20 cellular contexts compared by ENCODE assay signal in the genomic region with DNA sequence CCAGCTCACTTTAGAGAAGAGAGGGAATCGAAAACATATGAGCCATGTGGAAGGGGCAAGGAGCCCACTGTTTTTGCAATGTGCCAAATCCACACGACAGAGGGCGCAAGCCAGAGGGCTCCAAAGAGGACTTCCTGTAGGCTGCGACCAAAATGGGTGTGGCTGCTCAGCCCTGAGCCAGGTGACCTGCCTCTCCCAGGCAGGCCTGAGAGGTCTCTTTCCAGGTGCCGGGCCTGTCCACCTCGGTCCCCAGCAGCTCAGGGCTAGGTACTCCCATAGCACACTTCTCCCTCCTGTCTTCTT.
DNase-seq lines count a peak whose midpoint lies in the region; ATAC-seq, FAIRE-seq and TF ChIP-seq lines count a peak whose summit lies in the region.
"Had no signal": no experiment of that assay in that cellular context is flagged by ENCODE, and none has a peak within 500 bp of the region (broad histone marks: within the 10 kb centered on the region; RNA-seq: fewer than 3 reads in every experiment).

No MANE protein-coding gene starts in this region.

- H4K20me1 ChIP-seq in H1 (replicated peaks in 1 of 2; ENCODE audit: control insufficient read depth in 1 of 2, insufficient read depth in 2 of 2, low read length in 2 of 2): no peaks in the 10 kb centered on the region

- no peak overlapping the region for H3K4me2 ChIP-seq in H1 (ENCODE audit: insufficient read depth in 1 of 2, low read depth in 2 of 2, low read length in 2 of 2)
- H3K4me2 ChIP-seq: A549 had no signal

- TF ChIP-seq CTCF in right atrium auricular region (IDR thresholded peaks at IDR 0.05) (no peak), H1 (IDR thresholded peaks at IDR 0.05; ENCODE audit: control extremely low read depth in 1 of 3, insufficient read depth in 1 of 3, low read depth in 1 of 3, low read length in 3 of 3) (peak; percentile 33 to 45 (median 41)), tibial artery (IDR thresholded peaks at IDR 0.05) (no peak)

- no peak overlapping the region for H2BK20ac ChIP-seq in H1 (ENCODE audit: low read length)

- no peak overlapping the region for H4K91ac ChIP-seq in H1 (replicated peaks; ENCODE audit: insufficient read length, low read length)

- intact Hi-C loops in right cardiac atrium (cut with DNase I) (no loop called here), tibial artery (cut with DNase I; ENCODE audit: low total_unique reads) (loop anchor here (10.0 kb wide), 1 partner anchor 107 kb away; no protein-coding TSS in a partner anchor)

- H3K27me3 ChIP-seq in right atrium auricular region (no peaks in the 10 kb centered on the region), right cardiac atrium (ENCODE audit: control insufficient read depth, insufficient read depth) (no peaks in the 10 kb centered on the region), H1 (replicated peaks in 1 of 4; ENCODE audit: control insufficient read depth in 3 of 4, extremely low read depth in 1 of 4, insufficient read depth in 3 of 4, low read length in 3 of 4) (no peaks in the 10 kb centered on the region), tibial artery (no peaks in the 10 kb centered on the region)
- H3K27me3 ChIP-seq: Peyer's patch had no signal

- no peak overlapping the region for H3K14ac ChIP-seq in H1 (ENCODE audit: insufficient read length)

- no peak overlapping the region for H2AFZ ChIP-seq in H1 (ENCODE audit: low read length)

- no peak overlapping the region for H3K56ac ChIP-seq in H1 (replicated peaks; ENCODE audit: insufficient read length, low read depth, low read length)

- POLR2A ChIA-PET in H1 (lab: Charles Lee; ENCODE audit: partially characterized antibody): no interaction called here

- H3K23me2 ChIP-seq in H1 (ENCODE audit: low read depth, low read length): peaks cover 2% of the 10 kb centered on the region; the same call in 1 of the 2 replicates

- H3K4ac ChIP-seq in H1 (replicated peaks; ENCODE audit: insufficient read length, low read depth, low read length): no peak overlapping the region

- no peak overlapping the region for H3K23ac ChIP-seq in H1 (ENCODE audit: insufficient read length)

- in situ Hi-C loops in SK-MEL-5 (cut with HindIII; ENCODE audit: low pct_unique_long_range_greater_than_20kb, low sequenced_read_pairs): no loop called here

- WGBS in right cardiac atrium: 88% methylated on average over 6 of the region's 6 CpGs
- 84% methylated on average over 6 of the region's 6 CpGs; no CpG with 5 or more reads in 1 of the 2 experiments for WGBS in H1 (ENCODE audit: extremely low coverage in 1 of 2, insufficient coverage in 1 of 2, insufficient read length in 1 of 2, insufficient replicate concordance in 2 of 2, low coverage in 1 of 2, low lambda C conversion rate in 2 of 2, missing lambda C conversion rate in 1 of 2), 2 experiments

- H2BK12ac ChIP-seq in H1 (ENCODE audit: low read depth, low read length): no peak overlapping the region

- no peak overlapping the region; the same call in 1 of the 2 replicates for H3K18ac ChIP-seq in H1 (ENCODE audit: extremely low read depth, low read length)

- no peak overlapping the region for H3K27ac Mint-ChIP-seq in activated naive CD4-positive, alpha-beta T cell treated with anti-CD3 and anti-CD28 coated beads, Interleukin-2, amount 10 ng/mL, durations not matched to agents 7 days and 5 days

- H3K4me3 ChIP-seq in right atrium auricular region (no peak overlapping the region), right cardiac atrium (ENCODE audit: low read length) (no peak overlapping the region), H1 (ENCODE audit: extremely low read depth in 1 of 4, insufficient read depth in 2 of 4, low read depth in 3 of 4, low read length in 4 of 4) (no peak overlapping the region), tibial artery (no peak overlapping the region)
- H3K4me3 ChIP-seq: A549, Peyer's patch had no signal

- H3K36me3 ChIP-seq in right atrium auricular region (no peaks in the 10 kb centered on the region), H1 (ENCODE audit: control insufficient read depth in 2 of 4, insufficient read depth in 4 of 4, low read length in 3 of 4) (no peaks in the 10 kb centered on the region), tibial artery (no peaks in the 10 kb centered on the region)
- H3K36me3 ChIP-seq: Peyer's patch had no signal

- no peak for FAIRE-seq in H1 (lab: Jason Lieb, UNC)
- FAIRE-seq: A549, GM19239 had no signal

- no peak overlapping the region for H4K8ac ChIP-seq in H1 (ENCODE audit: extremely low read depth, insufficient read depth, low read length)

- H3K4me1 ChIP-seq in right atrium auricular region (peaks cover 0 to 19% of the 10 kb centered on the region in 2 donors), right cardiac atrium (ENCODE audit: control insufficient read depth, insufficient read depth, low read length) (peaks cover 6% of the 10 kb centered on the region), H1 (replicated peaks in 1 of 4; ENCODE audit: control insufficient read depth in 3 of 4, insufficient read depth in 4 of 4, low read length in 3 of 4) (no peaks in the 10 kb centered on the region), tibial artery (peaks cover 0 to 48% (median 29%) of the 10 kb centered on the region in 4 donors)
- H3K4me1 ChIP-seq: A549, Peyer's patch had no signal

- ATAC-seq in right cardiac atrium: no peak
- no peak for ATAC-seq in GM21529 (IDR thresholded peaks at IDR 0.05; ENCODE audit: unreplicated experiment)
- ATAC-seq: A549, SK-N-SH treated with all-trans-retinoic acid at 6 μM for 48 hours had no signal

- no peak for TF ChIP-seq EP300 in H1 (IDR thresholded peaks at IDR 0.05; ENCODE audit: borderline replicate concordance in 1 of 2, low read depth in 2 of 2, low read length in 2 of 2)

- no peaks in the 10 kb centered on the region for H3K79me1 ChIP-seq in H1 (ENCODE audit: low read depth, low read length)

- H3K36me3 Mint-ChIP-seq in activated naive CD4-positive, alpha-beta T cell treated with anti-CD3 and anti-CD28 coated beads, Interleukin-2, amount 10 ng/mL, durations not matched to agents 7 days and 5 days: no peaks in the 10 kb centered on the region

- H3K9ac ChIP-seq in H1 (replicated peaks in 1 of 4; ENCODE audit: extremely low read depth in 1 of 4, low read depth in 3 of 4, low read length in 3 of 4): no peak overlapping the region

- no peak overlapping the region for H2BK120ac ChIP-seq in H1 (replicated peaks; ENCODE audit: low read depth, low read length)

- H3K9me3 Mint-ChIP-seq in activated naive CD4-positive, alpha-beta T cell treated with anti-CD3 and anti-CD28 coated beads, Interleukin-2, amount 10 ng/mL, durations not matched to agents 7 days and 5 days: no peaks in the 10 kb centered on the region

- CTCF ChIA-PET in H1 (lab: Charles Lee; ENCODE audit: partially characterized antibody): interaction anchor here (0.6 to 6.8 kb wide), 32 partner anchors 10 to 530 kb away, joined by 3 to 55 read pairs (median 4); a partner anchor contains a TSS
- CTCF ChIA-PET in activated naive CD4-positive, alpha-beta T cell treated with anti-CD3 and anti-CD28 coated beads, Interleukin-2, amount 10 ng/mL, durations not matched to agents 7 days and 5 days (lab: Charles Lee): no interaction called here

- H3K79me2 ChIP-seq in H1 (ENCODE audit: control insufficient read depth in 1 of 2, insufficient read depth in 2 of 2, low read length in 2 of 2): no peaks in the 10 kb centered on the region

- H2BK5ac ChIP-seq in H1 (ENCODE audit: low read depth, low read length): no peak overlapping the region

- no peak overlapping the region for H3K27ac ChIP-seq in right atrium auricular region
- no peak overlapping the region for H3K27ac ChIP-seq in right cardiac atrium (ENCODE audit: low read length)
- no peak overlapping the region for H3K27ac ChIP-seq in H1 (ENCODE audit: low read depth, low read length)
- peak overlapping the region; percentile 56 to 66 for H3K27ac ChIP-seq in tibial artery
- H3K27ac ChIP-seq: C4-2B, Peyer's patch had no signal

- H3K4me3 Mint-ChIP-seq in activated naive CD4-positive, alpha-beta T cell treated with anti-CD3 and anti-CD28 coated beads, Interleukin-2, amount 10 ng/mL, durations not matched to agents 7 days and 5 days: no peak overlapping the region

- H2BK15ac ChIP-seq in H1 (ENCODE audit: low read length): no peak overlapping the region

- peaks cover 3% of the 10 kb centered on the region for H3K27me3 Mint-ChIP-seq in activated naive CD4-positive, alpha-beta T cell treated with anti-CD3 and anti-CD28 coated beads, Interleukin-2, amount 10 ng/mL, durations not matched to agents 7 days and 5 days

- TF ChIP-seq RAD21 in H1 (IDR thresholded peaks at IDR 0.05 in 1 of 2, conservative IDR thresholded peaks at IDR 0.05 in 1 of 2; ENCODE audit: low read depth in 2 of 2, low read length in 2 of 2): peak in 1 of 2 experiments; percentile 41; a peak in 3 of 4 replicates

- TF ChIP-seq POLR2A in H1 (IDR thresholded peaks at IDR 0.05; ENCODE audit: control extremely low read depth in 1 of 2, low read depth in 2 of 2, low read length in 2 of 2): no peak

- H4K5ac ChIP-seq in H1 (ENCODE audit: insufficient read length, low read depth, low read length): no peak overlapping the region

- H3K4me1 Mint-ChIP-seq in activated naive CD4-positive, alpha-beta T cell treated with anti-CD3 and anti-CD28 coated beads, Interleukin-2, amount 10 ng/mL, durations not matched to agents 7 days and 5 days: no peaks in the 10 kb centered on the region

- H3K9me3 ChIP-seq in right atrium auricular region (no peaks in the 10 kb centered on the region), right cardiac atrium (ENCODE audit: control insufficient read depth, low read length) (no peaks in the 10 kb centered on the region), H1 (ENCODE audit: insufficient read depth in 2 of 2, low read depth in 1 of 2, low read length in 1 of 2) (no peaks in the 10 kb centered on the region), tibial artery (no peaks in the 10 kb centered on the region)
- H3K9me3 ChIP-seq: A549, Peyer's patch had no signal

- no peak overlapping the region for H2AK5ac ChIP-seq in H1 (ENCODE audit: low read depth, low read length)

- DNase-seq in right atrium auricular region (ENCODE audit: low spot score) (peak; percentile 51), right cardiac atrium (no peak), SK-MEL-5 (ENCODE audit: low read depth, low spot score) (peak; percentile 21), H1 (ENCODE audit: low read depth in 1 of 2, low spot score in 2 of 2) (peak in 1 of 2 experiments; percentile 56), tibial artery (no peak)
- DNase-seq in activated naive CD4-positive, alpha-beta T cell treated with anti-CD3 and anti-CD28 coated beads, Interleukin-2, amount 10 ng/mL, durations not matched to agents 7 days and 5 days: no peak
- DNase-seq in activated CD8-positive, alpha-beta memory T cell treated with anti-CD3 and anti-CD28 coated beads for 24 hours: no peak
- DNase-seq: GF-D8, HCEC 1CT, NCI-H1048, NCI-H1436 treated with DMSO at 0.1 percent for 48 hours, NCI-H2081 treated with DMSO at 0.1 percent for 48 hours, NCI-H510A treated with DMSO at 0.1 percent for 48 hours, Peyer's patch, SHP77 had no signal

TF ChIP-seq in H1, 55 proteins besides CTCF, POLR2A, EP300 and RAD21 (continues in another document):
- no peak for TF ChIP-seq TEAD4 (IDR thresholded peaks at IDR 0.05; ENCODE audit: low read depth, low read length)

Comparison
In these comparisons a context has a peak if more than half of its experiments do, and no peak if none do; other contexts are left out.
1. DNase-seq: peak in right atrium auricular region (single experiment) and SK-MEL-5 (single experiment); none in right cardiac atrium (0 of 3), tibial artery (0 of 2), activated naive CD4-positive, alpha-beta T cell treated with anti-CD3 and anti-CD28 coated beads, Interleukin-2, amount 10 ng/mL, durations not matched to agents 7 days and 5 days (single experiment) and activated CD8-positive, alpha-beta memory T cell treated with anti-CD3 and anti-CD28 coated beads for 24 hours (single experiment).
2. H3K27ac ChIP-seq: peak in tibial artery (2 of 2); none in right atrium auricular region (0 of 2), right cardiac atrium (single experiment) and H1 (single experiment).
3. CTCF ChIP-seq: peak in H1 (3 of 3); none in right atrium auricular region (0 of 2) and tibial artery (0 of 2).